ENCODE assay signal across 7 cellular contexts in the genomic region with DNA sequence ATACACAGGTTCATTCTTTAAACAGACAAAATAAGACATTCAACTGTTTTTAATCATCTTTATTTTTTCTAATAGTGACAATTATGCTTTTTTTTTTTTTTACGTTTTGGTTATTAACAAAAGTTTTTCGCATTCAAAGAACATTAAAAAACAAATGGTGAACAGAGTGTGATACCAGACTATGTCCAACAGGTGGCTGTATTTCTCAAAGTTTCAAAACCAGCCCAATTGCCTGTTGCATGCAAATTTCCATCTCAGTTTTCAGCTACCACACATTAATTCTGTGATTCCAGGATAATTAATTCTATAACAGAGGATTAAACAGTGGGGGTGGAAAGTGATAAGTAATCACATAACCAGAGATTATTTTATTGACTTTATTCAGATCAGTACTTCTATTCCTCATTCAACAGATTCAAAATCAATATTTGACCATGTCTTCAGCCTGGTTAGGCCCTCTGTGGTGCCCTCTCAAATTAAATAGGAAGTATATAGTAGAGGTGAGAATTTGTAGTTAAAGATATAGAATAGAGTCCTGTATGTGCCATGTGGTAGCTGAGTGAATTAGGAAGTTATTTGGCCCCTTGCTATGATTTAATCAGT.
A peak's percentile ranks its signal among the peaks of the same experiment; 100 is the strongest.
DNase-seq lines count a peak whose midpoint lies in the region; ATAC-seq, FAIRE-seq and TF ChIP-seq lines count a peak whose summit lies in the region.

No MANE protein-coding gene starts in this region.

- dilution Hi-C loops in IMR-90 (cut with HindIII; ENCODE audit: low sequenced_read_pairs, unreplicated experiment) (loop anchor here (25.0 kb wide), 1 partner anchor 739 kb away; no protein-coding TSS in a partner anchor), keratinocyte (cut with MboI; ENCODE audit: extremely low pct_ligation_motif_present, low sequenced_read_pairs) (loop anchor here (25.0 kb wide), 2 partner anchors 164 to 739 kb away; no protein-coding TSS in a partner anchor)

- peak; percentile 90 for ATAC-seq in GM21381 (IDR thresholded peaks at IDR 0.05; ENCODE audit: unreplicated experiment)
- ATAC-seq in IMR-90 (ENCODE audit: low read depth), result peak; percentile 84; the same call in 1 of the 2 replicates

- peak; percentile 25 for DNase-seq in GM04504 (ENCODE audit: low read depth)
- DNase-seq in IMR-90, result peak; percentile 56
- DNase-seq in WERI-Rb-1, result no peak
- DNase-seq in keratinocyte (ENCODE audit: low read depth, low spot score), result no peak
- no peak for DNase-seq in NK-92 (lab: John Stamatoyannopoulos, UW; ENCODE audit: unreplicated experiment)
- DNase-seq in T1000 (lab: John Stamatoyannopoulos, UW), result no peak

- H3K9me1 ChIP-seq in IMR-90 (ENCODE audit: insufficient read depth, low read length), result no peaks in the 10 kb centered on the region
- H3K9me1 ChIP-seq in keratinocyte (ENCODE audit: control insufficient read depth, extremely low read depth, insufficient read depth, low read length), result no peaks in the 10 kb centered on the region

- TF ChIP-seq POLR2A in IMR-90 (IDR thresholded peaks at IDR 0.05; ENCODE audit: low read depth, low read length), result no peak

- H3K18ac ChIP-seq in IMR-90 (ENCODE audit: low read depth, low read length), result no peak overlapping the region

- no peak overlapping the region for H3K56ac ChIP-seq in IMR-90 (ENCODE audit: extremely low read depth, insufficient read depth, low read length)

- in situ Hi-C loops in IMR-90 (cut with MboI; ENCODE audit: low sequenced_read_pairs), result loop anchor here (5.0 to 10.0 kb wide), 4 partner anchors 144 to 771 kb away; no protein-coding TSS in a partner anchor

- H3K9ac ChIP-seq in IMR-90 (ENCODE audit: low read depth, low read length) (no peak overlapping the region), keratinocyte (ENCODE audit: control insufficient read depth, extremely low read depth, insufficient read depth, low read length) (no peak overlapping the region)

- CTCF ChIA-PET in IMR-90 (lab: Yijun Ruan, JAX), result interaction anchor here (0.6 to 2.2 kb wide), 22 partner anchors 9 to 1432 kb away, joined by 3 to 17 read pairs (median 4); no protein-coding TSS in a partner anchor

- no peak overlapping the region for H2BK15ac ChIP-seq in IMR-90 (ENCODE audit: low read depth, low read length)

- no peak overlapping the region for H4K91ac ChIP-seq in IMR-90 (ENCODE audit: insufficient read depth, low read depth, low read length)

- TF ChIP-seq CTCF in IMR-90 (conservative IDR thresholded peaks at IDR 0.05; ENCODE audit: low read depth, low read length), result peak; percentile 82
- peak; percentile 41; the same call in 1 of the 2 replicates for TF ChIP-seq CTCF in WERI-Rb-1 (IDR thresholded peaks at IDR 0.05; ENCODE audit: low read depth, low read length)
- TF ChIP-seq CTCF in keratinocyte (optimal IDR thresholded peaks at IDR 0.05 in 1 of 3, IDR thresholded peaks at IDR 0.05 in 1 of 3, conservative IDR thresholded peaks at IDR 0.05 in 1 of 3; ENCODE audit: extremely low read depth in 1 of 3, insufficient read depth in 2 of 3, low read length in 3 of 3), result peak; percentile 37 to 58 (median 50)

- H3K4me3 ChIP-seq in IMR-90 (ENCODE audit: insufficient read depth, low read depth, low read length) (no peak overlapping the region), WERI-Rb-1 (ENCODE audit: low read depth, low read length) (no peak overlapping the region), keratinocyte (ENCODE audit: control insufficient read depth in 2 of 3, extremely low read depth in 1 of 3, insufficient read depth in 2 of 3, low read depth in 1 of 3, low read length in 3 of 3) (no peak overlapping the region)

- no peak overlapping the region for H2AK5ac ChIP-seq in IMR-90 (ENCODE audit: low read depth, low read length)

- no peak overlapping the region for H3K14ac ChIP-seq in IMR-90 (replicated peaks; ENCODE audit: low read depth, low read length)

- H2BK5ac ChIP-seq in IMR-90 (ENCODE audit: low read depth, low read length, poor library complexity, severe bottlenecking), result no peak overlapping the region

- no peak overlapping the region for H4K5ac ChIP-seq in IMR-90 (ENCODE audit: low read depth, low read length)

- H2AFZ ChIP-seq in IMR-90 (replicated peaks; ENCODE audit: low read length, poor library complexity), result no peak overlapping the region
- H2AFZ ChIP-seq in keratinocyte (ENCODE audit: control insufficient read depth, low read length), result no peak overlapping the region

- no peak overlapping the region for H3K4me2 ChIP-seq in IMR-90 (ENCODE audit: low read depth, low read length)
- no peak overlapping the region for H3K4me2 ChIP-seq in keratinocyte (ENCODE audit: control insufficient read depth, extremely low read depth, insufficient read depth, low read depth, low read length)

- no peak overlapping the region for H3K27ac ChIP-seq in IMR-90 (ENCODE audit: insufficient read depth, low read length)
- H3K27ac ChIP-seq in WERI-Rb-1, result no peak overlapping the region
- H3K27ac ChIP-seq in keratinocyte (ENCODE audit: control insufficient read depth, insufficient read depth, low read length), result no peak overlapping the region

- no peaks in the 10 kb centered on the region for H3K79me1 ChIP-seq in IMR-90 (ENCODE audit: low read depth in 1 of 2, low read length in 2 of 2)

- no peak overlapping the region for H2BK20ac ChIP-seq in IMR-90 (ENCODE audit: low read depth, low read length)

- no peak overlapping the region for H3K23ac ChIP-seq in IMR-90 (ENCODE audit: low read depth, low read length)

- H3K4ac ChIP-seq in IMR-90 (ENCODE audit: low read depth, low read length), result no peak overlapping the region

- WGBS in IMR-90 (ENCODE audit: extremely low coverage in 2 of 2, insufficient read length in 1 of 2), 2 experiments, result no CpG with 5 or more reads among the region's 2 CpGs

- POLR2A ChIA-PET in IMR-90 (lab: Charles Lee; ENCODE audit: unreplicated experiment), result interaction anchor here (0.6 kb wide), 1 partner anchor 503 kb away, joined by 4 read pairs; no protein-coding TSS in a partner anchor

- H3K79me2 ChIP-seq in keratinocyte (ENCODE audit: control insufficient read depth, insufficient read depth, low read length), result no peaks in the 10 kb centered on the region

- no peaks in the 10 kb centered on the region for H3K4me1 ChIP-seq in IMR-90 (ENCODE audit: control insufficient read depth, insufficient read depth, low read length)
- H3K4me1 ChIP-seq in keratinocyte (ENCODE audit: control insufficient read depth, extremely low read depth, insufficient read depth, low read length), result no peaks in the 10 kb centered on the region

- no peak overlapping the region for H2AK9ac ChIP-seq in IMR-90 (replicated peaks; ENCODE audit: low read depth, low read length, poor library complexity)

- no peak overlapping the region for H4K8ac ChIP-seq in IMR-90 (ENCODE audit: low read depth in 2 of 2, low read length in 2 of 2)

- peak; percentile 81 for TF ChIP-seq RAD21 in IMR-90 (IDR thresholded peaks at IDR 0.05; ENCODE audit: low read length)

- H2BK120ac ChIP-seq in IMR-90 (ENCODE audit: low read depth, low read length), result no peak overlapping the region

- H3K36me3 ChIP-seq in IMR-90 (ENCODE audit: control insufficient read depth, insufficient read depth, low read length) (no peaks in the 10 kb centered on the region), WERI-Rb-1 (no peaks in the 10 kb centered on the region), keratinocyte (ENCODE audit: control insufficient read depth in 2 of 2, extremely low read depth in 1 of 2, insufficient read depth in 2 of 2, low read length in 2 of 2) (no peaks in the 10 kb centered on the region)

- H3K27me3 ChIP-seq in IMR-90 (ENCODE audit: control insufficient read depth, insufficient read depth, low read length) (no peaks in the 10 kb centered on the region), WERI-Rb-1 (ENCODE audit: insufficient read depth, low read depth, severe bottlenecking) (peaks cover 4% of the 10 kb centered on the region), keratinocyte (ENCODE audit: control insufficient read depth, extremely low read depth, insufficient read depth, low read length) (no peaks in the 10 kb centered on the region)

- FAIRE-seq in keratinocyte (lab: Jason Lieb, UNC), result peak; percentile 69

- BruUV-seq in IMR-90 (replicated peaks; lab: Mats Ljungman, UMichigan), result no TSS peak

- intact Hi-C loops in IMR-90 (cut with micrococcal nuclease), result loop anchor here (1.0 to 5.0 kb wide), 9 partner anchors 69 to 784 kb away; no protein-coding TSS in a partner anchor

- H4K20me1 ChIP-seq in IMR-90 (ENCODE audit: insufficient read depth, low read length), result no peaks in the 10 kb centered on the region
- no peaks in the 10 kb centered on the region for H4K20me1 ChIP-seq in keratinocyte (ENCODE audit: control insufficient read depth, extremely low read depth, insufficient read depth, low read length)

- H3K9me3 ChIP-seq in IMR-90 (ENCODE audit: control insufficient read depth, insufficient read depth, low read length) (peaks cover 3% of the 10 kb centered on the region), WERI-Rb-1 (ENCODE audit: severe bottlenecking) (peaks cover 6% of the 10 kb centered on the region), keratinocyte (ENCODE audit: control insufficient read depth, low read depth, low read length) (no peaks in the 10 kb centered on the region)

TF ChIP-seq in IMR-90, 13 proteins besides CTCF, POLR2A, EP300 and RAD21:
- TF ChIP-seq, protein P1, sequence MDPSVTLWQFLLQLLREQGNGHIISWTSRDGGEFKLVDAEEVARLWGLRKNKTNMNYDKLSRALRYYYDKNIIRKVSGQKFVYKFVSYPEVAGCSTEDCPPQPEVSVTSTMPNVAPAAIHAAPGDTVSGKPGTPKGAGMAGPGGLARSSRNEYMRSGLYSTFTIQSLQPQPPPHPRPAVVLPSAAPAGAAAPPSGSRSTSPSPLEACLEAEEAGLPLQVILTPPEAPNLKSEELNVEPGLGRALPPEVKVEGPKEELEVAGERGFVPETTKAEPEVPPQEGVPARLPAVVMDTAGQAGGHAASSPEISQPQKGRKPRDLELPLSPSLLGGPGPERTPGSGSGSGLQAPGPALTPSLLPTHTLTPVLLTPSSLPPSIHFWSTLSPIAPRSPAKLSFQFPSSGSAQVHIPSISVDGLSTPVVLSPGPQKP (IDR thresholded peaks at IDR 0.05; ENCODE audit: borderline replicate concordance, low read depth, low read length), result no peak
- no peak for TF ChIP-seq BHLHE40 (IDR thresholded peaks at IDR 0.05; ENCODE audit: low read depth, low read length)
- no peak for TF ChIP-seq CHD1 (IDR thresholded peaks at IDR 0.05; ENCODE audit: low read depth, low read length)
- no peak for TF ChIP-seq NFE2L2 (IDR thresholded peaks at IDR 0.05; ENCODE audit: low read depth, low read length)
- TF ChIP-seq SMC3 (IDR thresholded peaks at IDR 0.05; ENCODE audit: low read depth, low read length), result peak; percentile 83
- TF ChIP-seq RFX5 (IDR thresholded peaks at IDR 0.05; ENCODE audit: low read depth, low read length), result no peak
- no peak for TF ChIP-seq FOS (IDR thresholded peaks at IDR 0.05; ENCODE audit: low read depth, low read length)
TF ChIP-seq in IMR-90: peak in this region for 1.

Comparison
In these comparisons a context has a peak if more than half of its experiments do, and no peak if none do; other contexts are left out.
1. DNase-seq: peak in GM04504 (single experiment) and IMR-90 (single experiment); none in WERI-Rb-1 (single experiment), keratinocyte (single experiment), NK-92 (single experiment) and T1000 (single experiment).
2. Peak in every context shown above with its lines, with median percentiles within 50 percentile points of each other: CTCF ChIP-seq.